3 cellular contexts compared by ENCODE assay signal in genomic region chr7:70559815-70560214, GRCh38.
"Had no signal": no experiment of that assay in that cellular context is flagged by ENCODE, and none has a peak within 500 bp of the region (broad histone marks: within the 10 kb centered on the region; RNA-seq: fewer than 3 reads in every experiment).

No MANE protein-coding gene starts in this region.

- ATAC-seq: GM12878 had no signal

- DNase-seq: GDM1, GF-D8 had no signal

- H3K4me3 ChIP-seq: GM12878 had no signal
